Comparison of ENCODE assay signal across 23 cellular contexts in the genomic region with DNA sequence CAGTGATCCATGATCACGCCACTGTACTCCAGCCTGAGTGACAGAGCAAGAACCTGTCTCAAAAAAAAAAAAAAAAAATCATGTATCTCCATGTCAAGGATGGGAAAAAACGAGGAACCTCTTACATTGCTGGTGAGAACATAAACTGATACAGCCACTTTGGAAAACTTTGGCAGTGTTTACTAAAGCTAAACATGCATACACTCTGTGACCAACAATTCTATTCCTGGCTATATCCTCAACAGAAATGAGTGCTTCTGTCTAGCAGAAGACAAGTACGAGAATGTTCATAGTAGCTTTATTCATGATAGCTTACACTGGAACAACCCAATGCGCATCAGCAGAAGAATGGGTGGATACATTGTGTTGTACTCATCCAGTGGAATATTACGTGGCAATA. TPM values are rescaled to one million over a fixed set of nuclear protein-coding genes. Genes with fewer than 3 reads are reported as not detected.
DNase-seq lines count a peak whose midpoint lies in the region; ATAC-seq, FAIRE-seq and TF ChIP-seq lines count a peak whose summit lies in the region.
"Had no signal": no experiment of that assay in that cellular context is flagged by ENCODE, and none has a peak within 500 bp of the region (broad histone marks: within the 10 kb centered on the region; RNA-seq: fewer than 3 reads in every experiment).

No MANE protein-coding gene starts in this region.

- no peak for DNase-seq in K562 (ENCODE audit: extremely low read depth in 1 of 4, low spot score in 3 of 4)
- no peak for DNase-seq in cardiac muscle cell (ENCODE audit: low read depth in 1 of 2, low spot score in 1 of 2)
- no peak for DNase-seq in left ventricle myocardium inferior
- DNase-seq in mucosa of descending colon, result no peak
- DNase-seq in HPDE6-E6E7 (ENCODE audit: extremely low spot score), result no peak
- DNase-seq in NCI-H2227 treated with DMSO at 0.1 percent for 48 hours (lab: John Stamatoyannopoulos, UW), result no peak
- DNase-seq: C1 segment of cervical spinal cord; Calu3; CD4-positive, alpha-beta memory T cell; COR-L47; DMS53; DMS79 treated with DMSO at 0.1 percent for 48 hours; GF-D8; GOT3; HFFc6 had no signal

- no peaks in the 10 kb centered on the region for H3K9me1 ChIP-seq in K562 (ENCODE audit: control insufficient read depth, insufficient read depth, low read length)

- peak; percentile 11 for FAIRE-seq in K562 (lab: Jason Lieb, UNC)
- FAIRE-seq: GM12891, GM18507, H54 had no signal

- TF ChIP-seq CTCF in K562 (IDR thresholded peaks at IDR 0.05 in 2 of 3, conservative IDR thresholded peaks at IDR 0.05 in 1 of 3; ENCODE audit: insufficient read depth in 2 of 3, low read depth in 1 of 3, low read length in 3 of 3), result no peak
- no peak for TF ChIP-seq CTCF in cardiac muscle cell (IDR thresholded peaks at IDR 0.05; ENCODE audit: low read depth, low read length)
- no peak for TF ChIP-seq CTCF in left ventricle myocardium inferior (IDR thresholded peaks at IDR 0.05; ENCODE audit: borderline replicate concordance)
- no peak for TF ChIP-seq CTCF in mucosa of descending colon (IDR thresholded peaks at IDR 0.05)

- intact Hi-C loops in K562 (cut with micrococcal nuclease), result no loop called here
- intact Hi-C loops in left ventricle myocardium inferior (cut with micrococcal nuclease), result no loop called here
- intact Hi-C loops in mucosa of descending colon (cut with DNase I, micrococcal nuclease), result no loop called here

- H3K27me3 ChIP-seq in K562 (ENCODE audit: control insufficient read depth in 2 of 2, insufficient read depth in 2 of 2, low read length in 2 of 2) (peaks cover 4 to 9% of the 10 kb centered on the region in 2 experiments; a peak in 4 of 5 replicates), cardiac muscle cell (no peaks in the 10 kb centered on the region), left ventricle myocardium inferior (ENCODE audit: low read depth) (no peaks in the 10 kb centered on the region)

- H4K20me1 ChIP-seq in K562 (replicated peaks; ENCODE audit: control insufficient read depth, insufficient read depth, low read length), result no peaks in the 10 kb centered on the region

- H3K4me2 ChIP-seq in K562 (ENCODE audit: insufficient read depth, low read length), result no peak overlapping the region

- no peaks in the 10 kb centered on the region for H3K79me2 ChIP-seq in K562 (ENCODE audit: control insufficient read depth, insufficient read depth, low read length)

- POLR2A ChIA-PET in K562 (lab: Yijun Ruan, JAX), result interaction anchor here (0.6 to 1.6 kb wide), 3 partner anchors 57 to 436 kb away, joined by 3 read pairs; no protein-coding TSS in a partner anchor

- no peak overlapping the region for H3K27ac ChIP-seq in K562 (ENCODE audit: extremely low read depth, low read depth, low read length)
- H3K27ac ChIP-seq in cardiac muscle cell, result peak overlapping the region; percentile 84
- H3K27ac ChIP-seq in left ventricle myocardium inferior (replicated peaks), result peak overlapping the region; percentile 57

- H3K4me3 ChIP-seq in K562 (no peak overlapping the region), cardiac muscle cell (no peak overlapping the region), left ventricle myocardium inferior (no peak overlapping the region), mucosa of descending colon (no peak overlapping the region)
- H3K4me3 ChIP-seq: HAP-1 had no signal

- no peak for TF ChIP-seq RAD21 in K562 (CRISPR knock-in tag; conservative IDR thresholded peaks at IDR 0.05 in 1 of 2, IDR thresholded peaks at IDR 0.05 in 1 of 2)

- no peaks in the 10 kb centered on the region for H3K9me3 ChIP-seq in K562 (replicated peaks; ENCODE audit: control insufficient read depth, insufficient read depth, low read depth, low read length)
- no peaks in the 10 kb centered on the region for H3K9me3 ChIP-seq in cardiac muscle cell (ENCODE audit: low read depth)
- H3K9me3 ChIP-seq in left ventricle myocardium inferior (replicated peaks), result no peaks in the 10 kb centered on the region
- no peaks in the 10 kb centered on the region for H3K9me3 ChIP-seq in mucosa of descending colon
- H3K9me3 ChIP-seq: HAP-1 had no signal

- in situ Hi-C loops in K562 (cut with MboI), result no loop called here

- 5% methylated on average over 5 of the region's 5 CpGs for WGBS in K562 (ENCODE audit: insufficient coverage, low coverage, missing lambda C conversion rate)

- CTCF ChIA-PET in K562 (lab: Yijun Ruan, JAX; ENCODE audit: low intra/inter-chr PET ratio), result no interaction called here

- no peak overlapping the region for H3K9ac ChIP-seq in K562 (ENCODE audit: insufficient read depth in 1 of 2, low read depth in 2 of 2, low read length in 2 of 2)

- no peak for TF ChIP-seq EP300 in K562 (IDR thresholded peaks at IDR 0.05; ENCODE audit: low read length)

- H2AFZ ChIP-seq in K562 (ENCODE audit: low read depth, low read length), result no peak overlapping the region

- H3K36me3 ChIP-seq in K562 (ENCODE audit: control insufficient read depth, insufficient read depth, low read length), result no peaks in the 10 kb centered on the region
- H3K36me3 ChIP-seq in cardiac muscle cell, result no peaks in the 10 kb centered on the region
- no peaks in the 10 kb centered on the region for H3K36me3 ChIP-seq in left ventricle myocardium inferior
- no peaks in the 10 kb centered on the region for H3K36me3 ChIP-seq in mucosa of descending colon (ENCODE audit: low read depth)
- H3K36me3 ChIP-seq: HAP-1 had no signal

- no TSS peak for BruUV-seq in K562 (replicated peaks; lab: Mats Ljungman, UMichigan)

- no peaks in the 10 kb centered on the region; a peak in 1 of 5 replicates for H3K4me1 ChIP-seq in K562 (replicated peaks in 1 of 2; ENCODE audit: control insufficient read depth in 2 of 2, insufficient read depth in 2 of 2, low read length in 2 of 2)
- H3K4me1 ChIP-seq in cardiac muscle cell (ENCODE audit: low read depth), result peaks cover 16% of the 10 kb centered on the region
- H3K4me1 ChIP-seq in left ventricle myocardium inferior, result peaks cover 9% of the 10 kb centered on the region
- peaks cover 5% of the 10 kb centered on the region for H3K4me1 ChIP-seq in mucosa of descending colon (ENCODE audit: low read depth)
- H3K4me1 ChIP-seq: HAP-1 had no signal

- no peak for TF ChIP-seq POLR2A in K562 (conservative IDR thresholded peaks at IDR 0.05)

- ATAC-seq in K562, result no peak
- peak; percentile 29 for ATAC-seq in mucosa of descending colon

TF ChIP-seq in K562, 482 proteins besides CTCF, POLR2A, EP300 and RAD21 (continues in another document):
- no peak for TF ChIP-seq ADNP (tag; IDR thresholded peaks at IDR 0.05)
- TF ChIP-seq TEAD2 (tag; IDR thresholded peaks at IDR 0.05), result no peak
- no peak for TF ChIP-seq ESRRB (CRISPR knock-in tag; IDR thresholded peaks at IDR 0.05; ENCODE audit: borderline replicate concordance)
- TF ChIP-seq ZNF311 (CRISPR knock-in tag; IDR thresholded peaks at IDR 0.05), result no peak
- no peak for TF ChIP-seq TCF3 (CRISPR knock-in tag; IDR thresholded peaks at IDR 0.05)
- no peak for TF ChIP-seq MEIS2 (IDR thresholded peaks at IDR 0.05; ENCODE audit: partially characterized antibody)
- no peak for TF ChIP-seq POLR2AphosphoS2 (IDR thresholded peaks at IDR 0.05; ENCODE audit: low read length)

RNA-seq across cellular contexts. Expression of gene SLC6A9, which starts 31.4 kb away (rescaled TPM):
- 15.5 and 41.5 TPM in 2 replicates for total RNA-seq in K562 (2011; cell fraction: chromatin; rRNA removed; ENCODE audit: low replicate concordance)
- 28.5 and 33.8 TPM in 2 replicates for total RNA-seq in K562 (2011; cell fraction: nucleolus; rRNA removed)
- total RNA-seq in K562 (2011; cell fraction: nucleoplasm; rRNA removed), result 21.3 and 22.7 TPM in 2 replicates
- total RNA-seq in K562 (2014; rRNA removed) (4.1 and 8.4 TPM in 2 replicates), K562 (2014; rRNA removed; fragmentation: Illumina TruSeq; extraction: Trizol) (2.5 and 3.0 TPM in 2 replicates), K562 (2015; rRNA removed; fragmentation: Illumina TruSeq; extraction: Trizol) (0.51 and 0.75 TPM in 2 replicates), K562 (2021) (16.7 and 18.7 TPM in 2 replicates), cardiac muscle cell (4.9 and 6.0 TPM in 2 replicates), left ventricle myocardium inferior (1.2 TPM), mucosa of descending colon (10 to 100 TPM; 21.1 to 52.5 (median 38.1) TPM)
- polyA plus RNA-seq in K562 (2011; rRNA removed) (2.9 and 8.8 TPM in 2 replicates), K562 (2014; fragmentation: Illumina TruSeq; extraction: Trizol) (12.9 and 16.7 TPM in 2 replicates), K562 (2014; fragmentation: Nextera tagmentation; extraction: Ambion mirVana) (under 1 TPM; 0.17 to 0.25 TPM), K562 (2014; rRNA removed) (10.5 and 10.6 TPM in 2 replicates), cardiac muscle cell (12.1 and 13.2 TPM in 2 replicates)
- polyA plus RNA-seq in K562 (2011; cell fraction: cytosol; rRNA removed), result 5.7 and 6.6 TPM in 2 replicates
- 27.8 and 27.9 TPM in 2 replicates for polyA plus RNA-seq in K562 (2011; cell fraction: nucleus; rRNA removed)
- polyA plus RNA-seq in K562 (2012), result 6.2 and 54.3 TPM in 2 replicates
- polyA minus RNA-seq in K562 (2011; rRNA and poly(A)+ RNA removed), result 3.7 and 5.1 TPM in 2 replicates
- 2.5 and 5.5 TPM in 2 replicates for polyA minus RNA-seq in K562 (2011; cell fraction: cytosol; rRNA and poly(A)+ RNA removed)
- 6.1 and 10.2 TPM in 2 replicates for polyA minus RNA-seq in K562 (2011; cell fraction: nucleus; rRNA and poly(A)+ RNA removed)
- polyA plus RNA-seq: CD4-positive, alpha-beta memory T cell had no signal

RNA-seq across cellular contexts. Expression of gene KLF17, which starts 56.0 kb away (rescaled TPM):
- not detected in 2 replicates for total RNA-seq in K562 (2011; cell fraction: chromatin; rRNA removed; ENCODE audit: low replicate concordance)
- total RNA-seq in K562 (2011; cell fraction: nucleolus; rRNA removed), result 0.13 TPM in 1 of 2 replicates, not detected in the other
- total RNA-seq in K562 (2011; cell fraction: nucleoplasm; rRNA removed), result not detected in 2 replicates
- total RNA-seq in K562 (2014; rRNA removed), result not detected in 2 replicates
- not detected in 2 replicates for total RNA-seq in K562 (2014; rRNA removed; fragmentation: Illumina TruSeq; extraction: Trizol)
- not detected in 2 replicates for total RNA-seq in K562 (2015; rRNA removed; fragmentation: Illumina TruSeq; extraction: Trizol)
- not detected in 2 replicates for total RNA-seq in K562 (2021)
- 0.13 TPM in 1 of 2 replicates, not detected in the other for polyA plus RNA-seq in K562 (2011; rRNA removed)
- not detected in 2 replicates for polyA plus RNA-seq in K562 (2011; cell fraction: cytosol; rRNA removed)
- not detected in 2 replicates for polyA plus RNA-seq in K562 (2011; cell fraction: nucleus; rRNA removed)
- polyA plus RNA-seq in K562 (2012), result 0.04 TPM in 1 of 2 replicates, not detected in the other
- not detected in 2 replicates for polyA plus RNA-seq in K562 (2014; fragmentation: Illumina TruSeq; extraction: Trizol)
- under 1 TPM in 1 of 2 experiments, not detected in 1; 0.01 TPM for polyA plus RNA-seq in K562 (2014; fragmentation: Nextera tagmentation; extraction: Ambion mirVana)
- 0.24 TPM in 1 of 2 replicates, not detected in the other for polyA plus RNA-seq in K562 (2014; rRNA removed)
- polyA minus RNA-seq in K562 (2011; rRNA and poly(A)+ RNA removed), result not detected in 2 replicates
- polyA minus RNA-seq in K562 (2011; cell fraction: cytosol; rRNA and poly(A)+ RNA removed), result not detected in 2 replicates
- polyA minus RNA-seq in K562 (2011; cell fraction: nucleus; rRNA and poly(A)+ RNA removed), result not detected in 2 replicates
- total RNA-seq in cardiac muscle cell, result not detected in 2 replicates
- polyA plus RNA-seq in cardiac muscle cell, result not detected in 2 replicates
- total RNA-seq in left ventricle myocardium inferior, result not detected
- total RNA-seq in mucosa of descending colon, result under 1 TPM in 1 of 3 donors, not detected in 2; 0.13 TPM
- total RNA-seq: A172; A673; Calu3; CD4-positive, alpha-beta memory T cell; Daoy; G401 had no signal
- polyA plus RNA-seq: CD4-positive, alpha-beta memory T cell had no signal
